Comparison of ENCODE assay signal across 1 cellular context in genomic region chr3:179666436-179667035, GRCh38.
TF ChIP-seq lines count a peak whose summit lies in the region.

No MANE protein-coding gene starts in this region.

TF ChIP-seq in HepG2, 621 proteins besides CTCF, POLR2A, EP300 and RAD21:
- no peak for TF ChIP-seq TARDBP (CRISPR knock-in tag; IDR thresholded peaks at IDR 0.05)
- no peak for TF ChIP-seq EZH2 (conservative IDR thresholded peaks at IDR 0.05; ENCODE audit: low read depth, low read length)
- no peak for TF ChIP-seq HIVEP1 (CRISPR knock-in tag; IDR thresholded peaks at IDR 0.05)
- TF ChIP-seq RFX5 (IDR thresholded peaks at IDR 0.05; ENCODE audit: low read depth, low read length), result no peak
- no peak for TF ChIP-seq ZNF230 (CRISPR knock-in tag; IDR thresholded peaks at IDR 0.05)
